Comparison of ENCODE assay signal across 8 cellular contexts in the genomic region with DNA sequence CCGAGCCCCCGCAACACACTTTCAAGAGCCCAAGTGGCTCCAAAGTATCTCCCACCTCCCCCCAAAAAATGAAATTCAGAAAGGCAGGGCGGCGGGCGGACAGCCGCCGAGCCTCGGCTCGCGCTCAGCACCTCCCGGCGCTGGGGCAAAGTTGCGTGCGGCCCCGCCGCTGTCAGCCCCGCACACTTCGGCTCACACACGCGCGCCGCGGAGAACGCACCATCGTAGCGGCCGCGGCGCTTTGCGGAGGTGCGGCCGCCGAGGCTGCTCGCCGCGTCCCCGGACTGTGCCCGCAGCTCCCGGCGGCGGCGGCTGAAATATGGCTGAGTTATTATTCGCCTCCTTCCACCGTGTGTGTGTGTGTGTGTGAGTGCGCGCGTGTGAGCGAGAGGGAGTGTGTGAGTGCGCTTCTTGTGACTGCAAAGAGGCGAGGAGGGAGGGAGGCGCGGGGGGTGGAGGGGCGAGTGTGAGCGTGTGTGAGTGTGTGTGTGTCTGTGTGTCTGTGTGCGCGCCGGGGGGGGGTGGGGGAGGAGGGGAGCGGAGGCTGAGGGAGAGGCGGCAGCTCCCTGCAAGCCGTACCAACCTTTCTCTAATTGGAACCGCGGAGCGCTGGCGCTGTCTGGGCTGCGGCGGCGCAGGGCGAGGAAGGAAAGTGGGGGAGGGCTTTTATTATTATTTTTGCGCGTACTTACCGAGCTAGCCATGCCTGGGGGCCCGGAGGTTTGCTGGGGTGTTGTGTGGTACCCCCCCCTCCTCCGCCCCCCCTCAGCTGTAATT. TPM values are rescaled to one million over a fixed set of nuclear protein-coding genes. Genes with fewer than 3 reads are reported as not detected.
DNase-seq lines count a peak whose midpoint lies in the region; ATAC-seq and TF ChIP-seq lines count a peak whose summit lies in the region.

No MANE protein-coding gene starts in this region.

- no peaks in the 10 kb centered on the region for H3K4me1 ChIP-seq in SJCRH30
- peaks cover 13 to 21% of the 10 kb centered on the region in 2 donors for H3K4me1 ChIP-seq in thyroid gland

- peaks cover 43% of the 10 kb centered on the region for H3K4me1 Mint-ChIP-seq in osteocyte (ENCODE audit: unreplicated experiment)

- peak overlapping the region; percentile 85 for H3K27ac ChIP-seq in SJCRH30
- H3K27ac ChIP-seq in thyroid gland: peak overlapping the region; percentile 90 to 97 (median 95)

- H3K36me3 Mint-ChIP-seq in osteocyte (ENCODE audit: unreplicated experiment): peaks cover 6% of the 10 kb centered on the region

- H3K36me3 ChIP-seq in SJCRH30 (no peaks in the 10 kb centered on the region), thyroid gland (no peaks in the 10 kb centered on the region)

- no peak for TF ChIP-seq CTCF in osteocyte (IDR thresholded peaks at IDR 0.05)
- no peak for TF ChIP-seq CTCF in thyroid gland (IDR thresholded peaks at IDR 0.05)

- H3K27me3 Mint-ChIP-seq in osteocyte (ENCODE audit: unreplicated experiment): no peaks in the 10 kb centered on the region

- intact Hi-C loops in head of caudate nucleus (cut with DNase I) (loop anchor here (2.0 to 10.0 kb wide), 4 partner anchors 61 to 697 kb away; no protein-coding TSS in a partner anchor), thyroid gland (cut with DNase I) (loop anchor here (5.0 to 10.0 kb wide), 2 partner anchors 267 to 321 kb away; no protein-coding TSS in a partner anchor)

- ATAC-seq in GM18873 (IDR thresholded peaks at IDR 0.05; ENCODE audit: low FRiP score, unreplicated experiment): peak; percentile 5
- ATAC-seq in HG03457 (IDR thresholded peaks at IDR 0.05; ENCODE audit: unreplicated experiment): peak; percentile 0

- H3K9me3 ChIP-seq in SJCRH30 (replicated peaks) (no peaks in the 10 kb centered on the region), thyroid gland (no peaks in the 10 kb centered on the region)

- H3K9me3 Mint-ChIP-seq in osteocyte (ENCODE audit: unreplicated experiment): no peaks in the 10 kb centered on the region

- DNase-seq in AG08396 (ENCODE audit: low spot score): peak; percentile 68
- peak; percentile 54 to 68 for DNase-seq in SJCRH30
- peak; percentile 79 for DNase-seq in activated naive CD4-positive, alpha-beta T cell treated with anti-CD3 and anti-CD28 coated beads, Interleukin-2, amount 50 U/mL, for 16 hours
- DNase-seq in head of caudate nucleus: peak; percentile 68 to 94 (median 84)
- no peak for DNase-seq in osteocyte (ENCODE audit: extremely low spot score, unreplicated experiment)
- DNase-seq in thyroid gland: peak; percentile 81 to 85

- H3K27me3 ChIP-seq in SJCRH30: no peaks in the 10 kb centered on the region
- no peaks in the 10 kb centered on the region for H3K27me3 ChIP-seq in thyroid gland

- peak overlapping the region; percentile 99 for H3K4me3 ChIP-seq in SJCRH30
- peak overlapping the region; percentile 85 to 98 (median 95) for H3K4me3 ChIP-seq in thyroid gland (replicated peaks in 1 of 3)

- H3K4me3 Mint-ChIP-seq in osteocyte (ENCODE audit: unreplicated experiment): peak overlapping the region; percentile 97

- peak overlapping the region; percentile 94 for H3K27ac Mint-ChIP-seq in osteocyte (ENCODE audit: unreplicated experiment)

- 0% methylated on average over 27 to 43 of the region's 73 CpGs for WGBS in thyroid gland, 2 donors

- TF ChIP-seq POLR2A in thyroid gland (IDR thresholded peaks at IDR 0.05): no peak

RNA-seq across cellular contexts. Expression of gene MLLT3, which starts 0.6 kb away (rescaled TPM):
- total RNA-seq in SJCRH30 (2014; rRNA removed; shearing (Covaris generic)): 26.6 and 30.9 TPM in 2 replicates
- 19.5 and 20.6 TPM in 2 replicates for total RNA-seq in osteocyte
- total RNA-seq in thyroid gland: 10 to 100 TPM; 29.8 to 51.0 (median 47.1) TPM
